In genomic region chrX:107627792-107628661, GRCh38 we compare ENCODE assay signal across 8 cellular contexts. TPM values are rescaled to one million over a fixed set of nuclear protein-coding genes. Genes with fewer than 3 reads are reported as not detected.
DNase-seq lines count a peak whose midpoint lies in the region; ATAC-seq and TF ChIP-seq lines count a peak whose summit lies in the region.

PRPS1 (plus strand) TSS chrX:107628510; CDS start chrX:107628629, 119 bp downstream.

- peak within 1 kb of the TSS; percentile 95 for H3K27ac Mint-ChIP-seq in activated naive CD8-positive, alpha-beta T cell
- H3K27ac Mint-ChIP-seq in glutamatergic neuron (ENCODE audit: unreplicated experiment), result peak within 1 kb of the TSS; percentile 79
- peak within 1 kb of the TSS; percentile 84 for H3K27ac Mint-ChIP-seq in osteocyte (ENCODE audit: unreplicated experiment)

- peak; percentile 100 for ATAC-seq in HG02623 (IDR thresholded peaks at IDR 0.05; ENCODE audit: unreplicated experiment)

- H3K27me3 ChIP-seq in thymus (ENCODE audit: control insufficient read depth, insufficient read depth), result no peaks in the 10 kb centered on the region

- H3K36me3 ChIP-seq in thymus (ENCODE audit: control insufficient read depth, insufficient read depth), result no peaks in the 10 kb centered on the region

- POLR2A ChIA-PET in GM10248 (lab: Yijun Ruan, JAX), result interaction anchor here (1.1 to 1.7 kb wide), 2 partner anchors 83 to 88 kb away, joined by 3 to 14 read pairs; no protein-coding TSS in a partner anchor

- no peaks in the 10 kb centered on the region for H3K9me3 Mint-ChIP-seq in activated naive CD8-positive, alpha-beta T cell (ENCODE audit: low read depth)
- H3K9me3 Mint-ChIP-seq in glutamatergic neuron (ENCODE audit: unreplicated experiment) (no peaks in the 10 kb centered on the region), osteocyte (ENCODE audit: unreplicated experiment) (no peaks in the 10 kb centered on the region)

- H3K4me3 Mint-ChIP-seq in activated naive CD8-positive, alpha-beta T cell, result peak within 1 kb of the TSS; percentile 96
- H3K4me3 Mint-ChIP-seq in glutamatergic neuron (ENCODE audit: unreplicated experiment) (peak within 1 kb of the TSS; percentile 93), osteocyte (ENCODE audit: unreplicated experiment) (peak within 1 kb of the TSS; percentile 85)

- no peaks in the 10 kb centered on the region for H3K9me3 ChIP-seq in thymus (ENCODE audit: control insufficient read depth)

- H3K4me3 ChIP-seq in thymus (ENCODE audit: low read length), result peak within 1 kb of the TSS; percentile 64

- peaks cover 2% of the 10 kb centered on the region for H3K36me3 Mint-ChIP-seq in activated naive CD8-positive, alpha-beta T cell
- no peaks in the 10 kb centered on the region for H3K36me3 Mint-ChIP-seq in glutamatergic neuron (ENCODE audit: unreplicated experiment)
- no peaks in the 10 kb centered on the region for H3K36me3 Mint-ChIP-seq in osteocyte (ENCODE audit: unreplicated experiment)

- 2% methylated on average over 38 of the region's 38 CpGs for WGBS in thymus

- H3K27me3 Mint-ChIP-seq in activated naive CD8-positive, alpha-beta T cell, result no peaks in the 10 kb centered on the region
- H3K27me3 Mint-ChIP-seq in glutamatergic neuron (ENCODE audit: unreplicated experiment) (peaks cover 1% of the 10 kb centered on the region), osteocyte (ENCODE audit: unreplicated experiment) (no peaks in the 10 kb centered on the region)

- peak; percentile 89 for DNase-seq in GM10248 (ENCODE audit: extremely low spot score)
- DNase-seq in NCI-H1105 (lab: John Stamatoyannopoulos, UW), result peak; percentile 93
- DNase-seq in SKM-1 treated with dmso at 0.1 percent for 144 hours (lab: John Stamatoyannopoulos, UW; ENCODE audit: unreplicated experiment), result peak; percentile 91
- DNase-seq in glutamatergic neuron, result peak; percentile 83
- DNase-seq in osteocyte (ENCODE audit: extremely low spot score, unreplicated experiment), result peak; percentile 92

- TF ChIP-seq CTCF in GM10248 (IDR thresholded peaks at IDR 0.05; ENCODE audit: control extremely low read depth, extremely low read depth, low read depth, missing control alignments) (no peak), glutamatergic neuron (IDR thresholded peaks at IDR 0.05; ENCODE audit: partially characterized antibody, unreplicated experiment) (no peak), osteocyte (IDR thresholded peaks at IDR 0.05) (no peak)

- peaks cover 28% of the 10 kb centered on the region for H3K4me1 Mint-ChIP-seq in activated naive CD8-positive, alpha-beta T cell (ENCODE audit: low read depth)
- H3K4me1 Mint-ChIP-seq in glutamatergic neuron (ENCODE audit: low read depth, unreplicated experiment), result peaks cover 7% of the 10 kb centered on the region
- H3K4me1 Mint-ChIP-seq in osteocyte (ENCODE audit: unreplicated experiment), result peaks cover 12% of the 10 kb centered on the region

- CTCF ChIA-PET in GM10248 (lab: Yijun Ruan, JAX), result interaction anchor here (0.7 to 4.4 kb wide), 8 partner anchors 25 to 646 kb away, joined by 3 to 19 read pairs (median 6); partner anchors contain the start of genes NCBP2L and TSC22D3

- H3K4me1 ChIP-seq in thymus (ENCODE audit: control insufficient read depth, insufficient read depth, low read length), result no peaks in the 10 kb centered on the region

- peak within 1 kb of the TSS; percentile 86 for H3K27ac ChIP-seq in thymus (ENCODE audit: low read depth)

RNA-seq across cellular contexts. Expression of gene PRPS1, which starts in this region (rescaled TPM):
- total RNA-seq in glutamatergic neuron (ENCODE audit: unreplicated experiment), result 31.8 TPM
- 26.0 and 27.6 TPM in 2 replicates for total RNA-seq in osteocyte
- 26.4 TPM for polyA plus RNA-seq in thymus

Comparison
In these comparisons a context has a peak if more than half of its experiments do, and no peak if none do; other contexts are left out.
1. Peak in every context shown above with its lines: DNase-seq, ATAC-seq, H3K4me3 ChIP-seq and H3K27ac ChIP-seq.